Comparison of ENCODE assay signal across 14 cellular contexts in the genomic region with DNA sequence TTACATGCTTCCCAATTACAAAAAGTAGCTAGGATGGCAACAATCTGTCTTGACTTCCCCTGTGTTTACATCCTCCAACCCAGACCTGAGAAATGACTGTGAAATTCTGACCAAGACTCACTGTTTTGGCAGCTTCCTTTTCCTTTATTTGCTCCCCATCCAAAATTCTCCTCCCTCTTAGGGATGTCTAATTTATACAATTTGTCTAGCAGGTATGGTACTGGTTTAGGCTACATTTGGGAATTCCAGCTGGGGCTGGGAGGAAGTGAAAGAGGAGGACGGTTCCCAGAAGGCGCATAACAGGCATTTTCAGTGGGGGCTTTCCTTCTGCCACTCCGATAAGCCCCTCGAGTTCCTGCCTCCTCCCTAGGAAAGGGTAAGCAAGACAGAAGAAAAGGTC.
DNase-seq lines count a peak whose midpoint lies in the region; ATAC-seq, FAIRE-seq and TF ChIP-seq lines count a peak whose summit lies in the region.
"Had no signal": no experiment of that assay in that cellular context is flagged by ENCODE, and none has a peak within 500 bp of the region (broad histone marks: within the 10 kb centered on the region; RNA-seq: fewer than 3 reads in every experiment).

No MANE protein-coding gene starts in this region.

- intact Hi-C loops in IMR-90 (cut with micrococcal nuclease) = loop anchor here (5.0 kb wide), 1 partner anchor 121 kb away; no protein-coding TSS in a partner anchor

- H3K27ac ChIP-seq in IMR-90 (ENCODE audit: insufficient read depth, low read length) (no peak overlapping the region), H1 (ENCODE audit: low read depth, low read length) (no peak overlapping the region), neural cell (ENCODE audit: low read length) (no peak overlapping the region)
- H3K27ac ChIP-seq: SK-N-MC had no signal

- H2BK15ac ChIP-seq in IMR-90 (ENCODE audit: low read depth, low read length) (no peak overlapping the region), H1 (ENCODE audit: low read length) (no peak overlapping the region)

- CTCF ChIA-PET in IMR-90 (lab: Yijun Ruan, JAX) = no interaction called here
- CTCF ChIA-PET in H1 (lab: Charles Lee; ENCODE audit: partially characterized antibody) = interaction anchor here (1.4 to 1.8 kb wide), 2 partner anchors 10 kb away, joined by 3 to 5 read pairs; no protein-coding TSS in a partner anchor

- H3K23me2 ChIP-seq in H1 (ENCODE audit: low read depth, low read length) = peaks cover 6% of the 10 kb centered on the region; the same call in 1 of the 2 replicates

- H3K4me3 ChIP-seq in IMR-90 (ENCODE audit: insufficient read depth, low read depth, low read length) (no peak overlapping the region), H1 (ENCODE audit: extremely low read depth in 1 of 4, insufficient read depth in 2 of 4, low read depth in 3 of 4, low read length in 4 of 4) (peak overlapping the region in 3 of 4 experiments; percentile 39 to 56 (median 55); a peak in 5 of 8 replicates), neural cell (ENCODE audit: low read length) (peak overlapping the region; percentile 60)
- H3K4me3 ChIP-seq: SK-N-MC had no signal

- H2AK5ac ChIP-seq in IMR-90 (ENCODE audit: low read depth, low read length) (no peak overlapping the region), H1 (ENCODE audit: low read depth, low read length) (no peak overlapping the region)

- no peaks in the 10 kb centered on the region for H3K36me3 ChIP-seq in ES-I3 (ENCODE audit: insufficient read depth, low read length)
- H3K36me3 ChIP-seq in IMR-90 (ENCODE audit: control insufficient read depth, insufficient read depth, low read length) = no peaks in the 10 kb centered on the region
- no peaks in the 10 kb centered on the region for H3K36me3 ChIP-seq in H1 (ENCODE audit: control insufficient read depth in 2 of 4, insufficient read depth in 4 of 4, low read length in 3 of 4)
- H3K36me3 ChIP-seq in neural cell (ENCODE audit: insufficient read depth, low read length) = no peaks in the 10 kb centered on the region
- H3K36me3 ChIP-seq: BE2C had no signal

- H3K18ac ChIP-seq in IMR-90 (ENCODE audit: low read depth, low read length) = no peak overlapping the region
- H3K18ac ChIP-seq in H1 (ENCODE audit: extremely low read depth, low read length) = no peak overlapping the region

- H3K9me3 Mint-ChIP-seq in HFFc6 = no peaks in the 10 kb centered on the region

- H3K14ac ChIP-seq in IMR-90 (replicated peaks; ENCODE audit: low read depth, low read length) (no peak overlapping the region), H1 (ENCODE audit: insufficient read length) (no peak overlapping the region)

- no peaks in the 10 kb centered on the region for H3K36me3 Mint-ChIP-seq in HFFc6 (ENCODE audit: low read depth)
- H3K36me3 Mint-ChIP-seq: CD8-positive, alpha-beta memory T cell had no signal

- in situ Hi-C loops in IMR-90 (cut with MboI; ENCODE audit: low sequenced_read_pairs) = no loop called here

- H4K91ac ChIP-seq in IMR-90 (ENCODE audit: insufficient read depth, low read depth, low read length) (no peak overlapping the region), H1 (replicated peaks; ENCODE audit: insufficient read length, low read length) (no peak overlapping the region)

- H3K4me3 Mint-ChIP-seq in HFFc6 = no peak overlapping the region
- H3K4me3 Mint-ChIP-seq: CD8-positive, alpha-beta memory T cell had no signal

- TF ChIP-seq POLR2A in IMR-90 (IDR thresholded peaks at IDR 0.05; ENCODE audit: low read depth, low read length) (no peak), H1 (IDR thresholded peaks at IDR 0.05; ENCODE audit: control extremely low read depth in 1 of 2, low read depth in 2 of 2, low read length in 2 of 2) (no peak)

- TF ChIP-seq CTCF in IMR-90 (conservative IDR thresholded peaks at IDR 0.05; ENCODE audit: low read depth, low read length) (no peak), H1 (IDR thresholded peaks at IDR 0.05; ENCODE audit: control extremely low read depth in 1 of 3, insufficient read depth in 1 of 3, low read depth in 1 of 3, low read length in 3 of 3) (no peak), neural cell (IDR thresholded peaks at IDR 0.05; ENCODE audit: poor library complexity, severe bottlenecking) (no peak), HFFc6 (IDR thresholded peaks at IDR 0.05) (no peak)

- TF ChIP-seq EP300 in H1 (IDR thresholded peaks at IDR 0.05; ENCODE audit: borderline replicate concordance in 1 of 2, low read depth in 2 of 2, low read length in 2 of 2) (no peak), neural cell (conservative IDR thresholded peaks at IDR 0.05; ENCODE audit: poor library complexity, severe bottlenecking) (no peak)

- H3K79me2 ChIP-seq in H1 (ENCODE audit: control insufficient read depth in 1 of 2, insufficient read depth in 2 of 2, low read length in 2 of 2) = no peaks in the 10 kb centered on the region
- H3K79me2 ChIP-seq in neural cell (replicated peaks; ENCODE audit: insufficient read depth, low read length) = no peaks in the 10 kb centered on the region

- POLR2A ChIA-PET in IMR-90 (lab: Charles Lee; ENCODE audit: unreplicated experiment) = no interaction called here
- POLR2A ChIA-PET in H1 (lab: Charles Lee; ENCODE audit: partially characterized antibody) = no interaction called here

- H3K9me2 ChIP-seq in neural cell (ENCODE audit: insufficient read depth, low read length) = no peaks in the 10 kb centered on the region

- no peak overlapping the region for H3K27ac Mint-ChIP-seq in HFFc6
- H3K27ac Mint-ChIP-seq: CD8-positive, alpha-beta memory T cell had no signal

- H3K4me1 ChIP-seq in ES-I3 (ENCODE audit: insufficient read depth, low read length) (no peaks in the 10 kb centered on the region; the same call in none of the 2 replicates), IMR-90 (ENCODE audit: control insufficient read depth, insufficient read depth, low read length) (no peaks in the 10 kb centered on the region), H1 (replicated peaks in 1 of 4; ENCODE audit: control insufficient read depth in 3 of 4, insufficient read depth in 4 of 4, low read length in 3 of 4) (peaks cover 0 to 4% (median under 1%) of the 10 kb centered on the region in 4 experiments; a peak in 4 of 7 replicates)
- H3K4me1 ChIP-seq: BE2C had no signal

- H4K20me1 ChIP-seq in IMR-90 (ENCODE audit: insufficient read depth, low read length) = no peaks in the 10 kb centered on the region
- no peaks in the 10 kb centered on the region for H4K20me1 ChIP-seq in H1 (replicated peaks in 1 of 2; ENCODE audit: control insufficient read depth in 1 of 2, insufficient read depth in 2 of 2, low read length in 2 of 2)
- no peaks in the 10 kb centered on the region for H4K20me1 ChIP-seq in neural cell (ENCODE audit: insufficient read depth)

- H2BK5ac ChIP-seq in IMR-90 (ENCODE audit: low read depth, low read length, poor library complexity, severe bottlenecking) (no peak overlapping the region), H1 (ENCODE audit: low read depth, low read length) (no peak overlapping the region)

- H3K79me1 ChIP-seq in IMR-90 (ENCODE audit: low read depth in 1 of 2, low read length in 2 of 2) = no peaks in the 10 kb centered on the region
- no peaks in the 10 kb centered on the region for H3K79me1 ChIP-seq in H1 (ENCODE audit: low read depth, low read length)

- H3K27me3 ChIP-seq in IMR-90 (ENCODE audit: control insufficient read depth, insufficient read depth, low read length) (peaks cover 7% of the 10 kb centered on the region), H1 (replicated peaks in 1 of 4; ENCODE audit: control insufficient read depth in 3 of 4, extremely low read depth in 1 of 4, insufficient read depth in 3 of 4, low read length in 3 of 4) (peaks cover 5 to 20% (median 14%) of the 10 kb centered on the region in 4 experiments; a peak in 6 of 7 replicates), neural cell (ENCODE audit: insufficient read depth, low read depth, low read length) (no peaks in the 10 kb centered on the region)

- H2AK9ac ChIP-seq in IMR-90 (replicated peaks; ENCODE audit: low read depth, low read length, poor library complexity) = no peak overlapping the region

- no CpG with 5 or more reads among the region's 4 CpGs for WGBS in IMR-90 (ENCODE audit: extremely low coverage in 2 of 2, insufficient read length in 1 of 2), 2 experiments
- WGBS in H1 (ENCODE audit: extremely low coverage in 1 of 2, insufficient coverage in 1 of 2, insufficient read length in 1 of 2, insufficient replicate concordance in 2 of 2, low coverage in 1 of 2, low lambda C conversion rate in 2 of 2, missing lambda C conversion rate in 1 of 2), 2 experiments = 63% methylated on average over 4 of the region's 4 CpGs; no CpG with 5 or more reads in 1 of the 2 experiments

- no peak overlapping the region for H2BK12ac ChIP-seq in H1 (ENCODE audit: low read depth, low read length)

- H3K4me2 ChIP-seq in IMR-90 (ENCODE audit: low read depth, low read length) = no peak overlapping the region
- H3K4me2 ChIP-seq in H1 (ENCODE audit: insufficient read depth in 1 of 2, low read depth in 2 of 2, low read length in 2 of 2) = peak overlapping the region; percentile 67 to 71; a peak in 3 of 4 replicates
- H3K4me2 ChIP-seq in neural cell (ENCODE audit: low read length) = no peak overlapping the region

- peak overlapping the region; percentile 63 for H2AFZ ChIP-seq in IMR-90 (replicated peaks; ENCODE audit: low read length, poor library complexity)
- no peak overlapping the region for H2AFZ ChIP-seq in H1 (ENCODE audit: low read length)
- no peak overlapping the region for H2AFZ ChIP-seq in neural cell (ENCODE audit: low read depth, low read length)

- dilution Hi-C loops in IMR-90 (cut with HindIII; ENCODE audit: low sequenced_read_pairs, unreplicated experiment) = no loop called here

- no peak for ATAC-seq in IMR-90 (ENCODE audit: low read depth)

- H3K9me3 ChIP-seq in ES-I3 (ENCODE audit: control insufficient read depth, insufficient read depth, low read length) = no peaks in the 10 kb centered on the region
- H3K9me3 ChIP-seq in IMR-90 (ENCODE audit: control insufficient read depth, insufficient read depth, low read length) = no peaks in the 10 kb centered on the region
- no peaks in the 10 kb centered on the region for H3K9me3 ChIP-seq in H1 (ENCODE audit: insufficient read depth in 2 of 2, low read depth in 1 of 2, low read length in 1 of 2)
- H3K9me3 ChIP-seq in neural cell (ENCODE audit: low read length) = no peaks in the 10 kb centered on the region
- H3K9me3 ChIP-seq: BE2C had no signal

- no TSS peak for BruUV-seq in IMR-90 (replicated peaks; lab: Mats Ljungman, UMichigan)

- DNase-seq in IMR-90 (no peak), H1 (ENCODE audit: low read depth in 1 of 2, low spot score in 2 of 2) (no peak), CD1c-positive myeloid dendritic cell (ENCODE audit: extremely low spot score) (no peak), AG08395 (ENCODE audit: low spot score) (no peak), HFFc6 (no peak)
- DNase-seq in stimulated activated CD4-positive, alpha-beta T cell treated with anti-CD3 and anti-CD28 coated beads, Interleukin-15, amount 100 ng/mL, for 24 hours = no peak
- DNase-seq: CD8-positive, alpha-beta memory T cell; DMS 273 treated with DMSO at 0.1 percent for 48 hours; NCI-H2107; NCI-H748 treated with DMSO at 0.1 percent for 48 hours had no signal

- no peaks in the 10 kb centered on the region for H3K9me1 ChIP-seq in IMR-90 (ENCODE audit: insufficient read depth, low read length)

- H3F3A ChIP-seq in neural cell (ENCODE audit: insufficient read depth, low read length, poor library complexity, severe bottlenecking) = no peaks in the 10 kb centered on the region

- H4K5ac ChIP-seq in IMR-90 (ENCODE audit: low read depth, low read length) = no peak overlapping the region
- no peak overlapping the region for H4K5ac ChIP-seq in H1 (ENCODE audit: insufficient read length, low read depth, low read length)

- H3K4ac ChIP-seq in IMR-90 (ENCODE audit: low read depth, low read length) (no peak overlapping the region), H1 (replicated peaks; ENCODE audit: insufficient read length, low read depth, low read length) (no peak overlapping the region)

- H3K27me3 Mint-ChIP-seq in HFFc6 (ENCODE audit: insufficient read depth) = peaks cover 9% of the 10 kb centered on the region
- H3K27me3 Mint-ChIP-seq: CD8-positive, alpha-beta memory T cell had no signal

- no peak overlapping the region for H2BK20ac ChIP-seq in IMR-90 (ENCODE audit: low read depth, low read length)
- no peak overlapping the region for H2BK20ac ChIP-seq in H1 (ENCODE audit: low read length)

- H3K4me1 Mint-ChIP-seq in HFFc6 (ENCODE audit: low read depth) = no peaks in the 10 kb centered on the region
- H3K4me1 Mint-ChIP-seq: CD8-positive, alpha-beta memory T cell had no signal

- H2BK120ac ChIP-seq in IMR-90 (ENCODE audit: low read depth, low read length) = no peak overlapping the region
- no peak overlapping the region for H2BK120ac ChIP-seq in H1 (replicated peaks; ENCODE audit: low read depth, low read length)

- H4K8ac ChIP-seq in IMR-90 (ENCODE audit: low read depth in 2 of 2, low read length in 2 of 2) = no peak overlapping the region
- no peak overlapping the region for H4K8ac ChIP-seq in H1 (ENCODE audit: extremely low read depth, insufficient read depth, low read length)

- no peak for TF ChIP-seq RAD21 in IMR-90 (IDR thresholded peaks at IDR 0.05; ENCODE audit: low read length)
- no peak for TF ChIP-seq RAD21 in H1 (IDR thresholded peaks at IDR 0.05 in 1 of 2, conservative IDR thresholded peaks at IDR 0.05 in 1 of 2; ENCODE audit: low read depth in 2 of 2, low read length in 2 of 2)
- TF ChIP-seq RAD21 in neural cell (conservative IDR thresholded peaks at IDR 0.05) = no peak

- H3K9ac ChIP-seq in ES-I3 (ENCODE audit: low read depth, low read length) = peak overlapping the region; percentile 52; the same call in 1 of the 2 replicates
- no peak overlapping the region for H3K9ac ChIP-seq in IMR-90 (ENCODE audit: low read depth, low read length)
- no peak overlapping the region for H3K9ac ChIP-seq in H1 (replicated peaks in 1 of 4; ENCODE audit: extremely low read depth in 1 of 4, low read depth in 3 of 4, low read length in 3 of 4)
- H3K9ac ChIP-seq in neural cell (ENCODE audit: low read length) = no peak overlapping the region

- H3K56ac ChIP-seq in IMR-90 (ENCODE audit: extremely low read depth, insufficient read depth, low read length) (no peak overlapping the region), H1 (replicated peaks; ENCODE audit: insufficient read length, low read depth, low read length) (no peak overlapping the region)

- H3K23ac ChIP-seq in IMR-90 (ENCODE audit: low read depth, low read length) (0 out of 2 replicates have a peak overlapping the region, but pooled peaks have one; percentile 12), H1 (ENCODE audit: insufficient read length) (no peak overlapping the region)

- no peak for FAIRE-seq in H1 (lab: Jason Lieb, UNC)

Comparison
In these comparisons a context has a peak if more than half of its experiments do, and no peak if none do; other contexts are left out.
1. H3K4me2 ChIP-seq: peak in H1 (2 of 2); none in IMR-90 (single experiment) and neural cell (single experiment).